In the genomic region with DNA sequence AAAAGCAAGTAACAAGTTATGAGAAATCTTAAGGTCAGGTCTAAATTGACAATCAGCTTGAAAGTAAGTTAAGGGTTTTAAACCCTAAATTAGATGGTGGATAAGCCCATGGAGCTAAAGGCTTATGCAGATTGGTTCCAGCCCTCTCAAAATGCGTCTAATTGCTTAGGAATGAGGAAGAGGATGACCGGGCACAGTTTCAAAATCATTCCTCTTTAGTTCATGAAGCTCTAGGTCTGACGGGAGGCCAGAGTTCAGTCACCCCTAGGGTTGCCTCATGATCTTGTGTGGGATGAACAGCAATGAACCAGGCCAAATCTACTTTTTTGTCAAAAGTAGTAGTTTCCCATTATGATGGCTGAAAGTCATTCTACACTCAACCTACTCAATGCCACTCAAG, we compare ENCODE assay signal across 9 cellular contexts.
DNase-seq lines count a peak whose midpoint lies in the region; TF ChIP-seq lines count a peak whose summit lies in the region.
"Had no signal": no experiment of that assay in that cellular context is flagged by ENCODE, and none has a peak within 500 bp of the region (broad histone marks: within the 10 kb centered on the region; RNA-seq: fewer than 3 reads in every experiment).

No MANE protein-coding gene starts in this region.

- H3K79me2 ChIP-seq in trophoblast cell (ENCODE audit: control insufficient read depth, insufficient read depth, low read length, poor library complexity) = peaks cover 1% of the 10 kb centered on the region

- H3K36me3 Mint-ChIP-seq in Calu3 (ENCODE audit: insufficient read depth, unreplicated experiment) = no peaks in the 10 kb centered on the region

- no peak overlapping the region for H2BK12ac ChIP-seq in trophoblast cell (ENCODE audit: low read length)

- BruUV-seq in Calu3 (replicated peaks; lab: Mats Ljungman, UMichigan) = no TSS peak

- no peak for TF ChIP-seq CTCF in Calu3 (IDR thresholded peaks at IDR 0.05; ENCODE audit: unreplicated experiment)

- H2AK5ac ChIP-seq in trophoblast cell (ENCODE audit: low read length) = no peak overlapping the region

- CTCF ChIA-PET in Calu3 (lab: Charles Lee) = no interaction called here

- no peak overlapping the region for H3K9ac ChIP-seq in trophoblast cell (ENCODE audit: low read length)

- H2BK120ac ChIP-seq in trophoblast cell (ENCODE audit: insufficient read depth, low read length, poor library complexity) = no peak overlapping the region

- no peaks in the 10 kb centered on the region for H3K9me3 Mint-ChIP-seq in Calu3 (ENCODE audit: low read depth, unreplicated experiment)

- intact Hi-C loops in Calu3 (cut with micrococcal nuclease; ENCODE audit: unreplicated experiment) (no loop called here), posterior vena cava (cut with DNase I) (loop anchor here in 1 of 2 donors (5.0 kb wide), 1 partner anchor 34 kb away; no protein-coding TSS in a partner anchor)

- H3K4me3 ChIP-seq in trophoblast cell (ENCODE audit: low read depth, low read length) = no peak overlapping the region
- H3K4me3 ChIP-seq: skin epidermis had no signal

- no peaks in the 10 kb centered on the region for H3K36me3 ChIP-seq in trophoblast cell (ENCODE audit: control insufficient read depth in 1 of 2, insufficient read depth in 2 of 2, low read length in 2 of 2)

- H3K79me1 ChIP-seq in trophoblast cell (ENCODE audit: low read length) = peaks cover 10% of the 10 kb centered on the region

- no peak overlapping the region for H3K14ac ChIP-seq in trophoblast cell (ENCODE audit: low read length)

- H3K27ac ChIP-seq in trophoblast cell (ENCODE audit: low read depth, low read length) = peak overlapping the region; percentile 86

- peak overlapping the region; percentile 8 for H2BK5ac ChIP-seq in trophoblast cell (ENCODE audit: low read depth, low read length, poor library complexity)

- no peak overlapping the region for H3K23ac ChIP-seq in trophoblast cell (ENCODE audit: low read length)

- H3K4me1 Mint-ChIP-seq in Calu3 (ENCODE audit: low read depth, unreplicated experiment) = peaks cover 23% of the 10 kb centered on the region

- WGBS in trophoblast cell (ENCODE audit: extremely low coverage, insufficient coverage, insufficient read length) = no CpG with 5 or more reads among the region's 3 CpGs

- H4K8ac ChIP-seq in trophoblast cell (ENCODE audit: low read depth, low read length) = peak overlapping the region; percentile 76

- no peak overlapping the region for H2AFZ ChIP-seq in trophoblast cell (ENCODE audit: insufficient read depth, low read length, poor library complexity)

- H3K4me2 ChIP-seq in trophoblast cell (ENCODE audit: low read length) = peak overlapping the region; percentile 6

- H3K27me3 ChIP-seq in trophoblast cell (ENCODE audit: insufficient read depth, low read length) = no peaks in the 10 kb centered on the region

- H3K4me1 ChIP-seq in trophoblast cell (ENCODE audit: control insufficient read depth in 1 of 2, insufficient read depth in 2 of 2, low read length in 2 of 2) = peaks cover 0 to 11% of the 10 kb centered on the region in 2 experiments

- no peaks in the 10 kb centered on the region for H3K27me3 Mint-ChIP-seq in Calu3 (ENCODE audit: unreplicated experiment)

- peak overlapping the region; percentile 51 for H4K91ac ChIP-seq in trophoblast cell (ENCODE audit: low read depth, low read length)

- no peak overlapping the region for H3K4me3 Mint-ChIP-seq in Calu3 (ENCODE audit: low read depth, unreplicated experiment)

- no peak overlapping the region for H3K4ac ChIP-seq in trophoblast cell (ENCODE audit: low read depth, low read length)

- H3K27ac Mint-ChIP-seq in Calu3 (ENCODE audit: unreplicated experiment) = no peak overlapping the region

- H4K12ac ChIP-seq in trophoblast cell (ENCODE audit: low read depth, low read length) = no peak overlapping the region

- H3K18ac ChIP-seq in trophoblast cell (ENCODE audit: low read length) = no peak overlapping the region

- DNase-seq in Calu3 (peak; percentile 12), RKO (ENCODE audit: low spot score) (peak; percentile 19), globus pallidus (ENCODE audit: low spot score) (peak; percentile 37), trophoblast cell (peak; percentile 23 to 49), epidermal melanocyte (ENCODE audit: insufficient read length, low spot score) (no peak), posterior vena cava (ENCODE audit: low spot score) (no peak), NCI-H1930 (lab: John Stamatoyannopoulos, UW) (no peak)
- no peak for DNase-seq in activated T-cell treated with anti-CD3 and anti-CD28 coated beads, Interleukin-2, amount 50 U/mL, for 48 hours

- no peaks in the 10 kb centered on the region for H3K9me3 ChIP-seq in trophoblast cell (ENCODE audit: insufficient read depth, low read depth, low read length)

Comparison
In these comparisons a context has a peak if more than half of its experiments do, and no peak if none do; other contexts are left out.
1. DNase-seq: peak in Calu3 (single experiment), RKO (single experiment), globus pallidus (single experiment) and trophoblast cell (2 of 2); none in epidermal melanocyte (single experiment), posterior vena cava (single experiment), NCI-H1930 (0 of 2) and activated T-cell treated with anti-CD3 and anti-CD28 coated beads, Interleukin-2, amount 50 U/mL, for 48 hours (0 of 2).